1 cellular context compared by ENCODE assay signal in the genomic region with DNA sequence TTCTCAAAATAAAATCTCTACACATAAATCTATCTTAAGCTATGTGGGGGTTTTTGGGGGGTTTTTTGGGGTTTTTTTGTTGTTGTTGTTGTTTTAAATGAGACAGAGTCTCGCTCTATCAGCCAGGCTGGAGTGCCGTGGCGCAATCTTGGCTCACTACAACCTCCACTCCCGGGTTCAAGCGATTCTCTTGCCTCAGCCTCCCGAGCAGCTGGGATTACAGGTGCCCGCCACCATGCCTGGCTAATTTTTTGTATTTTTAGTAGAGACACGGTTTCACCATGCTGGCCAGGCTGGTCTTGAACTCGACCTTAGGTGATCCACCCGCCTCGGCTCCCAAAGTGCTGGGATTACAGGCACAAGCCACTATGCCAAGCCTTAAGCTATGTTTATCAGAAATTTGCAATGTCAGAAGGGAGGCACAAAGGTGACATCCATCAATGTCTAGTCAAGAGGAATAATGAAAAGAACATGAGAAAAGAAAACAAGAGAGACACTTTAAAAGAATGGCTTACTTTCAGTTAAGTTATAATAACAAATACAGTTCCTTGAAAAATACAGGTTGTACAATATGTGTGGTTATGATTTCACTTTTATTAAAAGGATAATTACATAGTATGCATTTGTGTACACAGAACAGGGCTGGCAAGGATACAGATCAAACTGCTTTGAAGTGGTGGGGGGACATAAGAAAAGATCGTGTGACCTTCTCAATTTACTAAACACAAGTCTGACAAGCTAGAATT.
TF ChIP-seq lines count a peak whose summit lies in the region.

No MANE protein-coding gene starts in this region.

TF ChIP-seq in GM23338, 12 proteins besides CTCF, POLR2A, EP300 and RAD21:
- TF ChIP-seq NANOG (IDR thresholded peaks at IDR 0.05; ENCODE audit: borderline replicate concordance), result no peak
- TF ChIP-seq POLR2AphosphoS5 (IDR thresholded peaks at IDR 0.05; ENCODE audit: low read depth), result no peak
- TF ChIP-seq JUNB (IDR thresholded peaks at IDR 0.05; ENCODE audit: unreplicated experiment), result no peak
- no peak for TF ChIP-seq CREB1 (CRISPR knock-in tag; IDR thresholded peaks at IDR 0.05; ENCODE audit: low read depth)
- TF ChIP-seq ZNF331 (CRISPR knock-in tag; IDR thresholded peaks at IDR 0.05; ENCODE audit: low read depth), result no peak
- TF ChIP-seq ETS1 (IDR thresholded peaks at IDR 0.05), result no peak
- no peak for TF ChIP-seq EZH2phosphoT487 (IDR thresholded peaks at IDR 0.05; ENCODE audit: unreplicated experiment)
- TF ChIP-seq, protein P1, sequence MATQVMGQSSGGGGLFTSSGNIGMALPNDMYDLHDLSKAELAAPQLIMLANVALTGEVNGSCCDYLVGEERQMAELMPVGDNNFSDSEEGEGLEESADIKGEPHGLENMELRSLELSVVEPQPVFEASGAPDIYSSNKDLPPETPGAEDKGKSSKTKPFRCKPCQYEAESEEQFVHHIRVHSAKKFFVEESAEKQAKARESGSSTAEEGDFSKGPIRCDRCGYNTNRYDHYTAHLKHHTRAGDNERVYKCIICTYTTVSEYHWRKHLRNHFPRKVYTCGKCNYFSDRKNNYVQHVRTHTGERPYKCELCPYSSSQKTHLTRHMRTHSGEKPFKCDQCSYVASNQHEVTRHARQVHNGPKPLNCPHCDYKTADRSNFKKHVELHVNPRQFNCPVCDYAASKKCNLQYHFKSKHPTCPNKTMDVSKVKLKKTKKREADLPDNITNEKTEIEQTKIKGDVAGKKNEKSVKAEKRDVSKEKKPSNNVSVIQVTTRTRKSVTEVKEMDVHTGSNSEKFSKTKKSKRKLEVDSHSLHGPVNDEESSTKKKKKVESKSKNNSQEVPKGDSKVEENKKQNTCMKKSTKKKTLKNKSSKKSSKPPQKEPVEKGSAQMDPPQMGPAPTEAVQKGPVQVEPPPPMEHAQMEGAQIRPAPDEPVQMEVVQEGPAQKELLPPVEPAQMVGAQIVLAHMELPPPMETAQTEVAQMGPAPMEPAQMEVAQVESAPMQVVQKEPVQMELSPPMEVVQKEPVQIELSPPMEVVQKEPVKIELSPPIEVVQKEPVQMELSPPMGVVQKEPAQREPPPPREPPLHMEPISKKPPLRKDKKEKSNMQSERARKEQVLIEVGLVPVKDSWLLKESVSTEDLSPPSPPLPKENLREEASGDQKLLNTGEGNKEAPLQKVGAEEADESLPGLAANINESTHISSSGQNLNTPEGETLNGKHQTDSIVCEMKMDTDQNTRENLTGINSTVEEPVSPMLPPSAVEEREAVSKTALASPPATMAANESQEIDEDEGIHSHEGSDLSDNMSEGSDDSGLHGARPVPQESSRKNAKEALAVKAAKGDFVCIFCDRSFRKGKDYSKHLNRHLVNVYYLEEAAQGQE (IDR thresholded peaks at IDR 0.05; ENCODE audit: unreplicated experiment), result no peak
- no peak for TF ChIP-seq STAT1 (IDR thresholded peaks at IDR 0.05; ENCODE audit: unreplicated experiment)
- no peak for TF ChIP-seq EZH2 (IDR thresholded peaks at IDR 0.05; ENCODE audit: low read depth, unreplicated experiment)
- TF ChIP-seq ZNF114 (CRISPR knock-in tag; IDR thresholded peaks at IDR 0.05), result no peak
- no peak for TF ChIP-seq ZNF462 (CRISPR knock-in tag; IDR thresholded peaks at IDR 0.05)
